ENCODE assay signal across 16 cellular contexts in genomic region chr1:40757084-40757483, GRCh38. TPM values are rescaled to one million over a fixed set of nuclear protein-coding genes. Genes with fewer than 3 reads are reported as not detected.
DNase-seq lines count a peak whose midpoint lies in the region; ATAC-seq, FAIRE-seq and TF ChIP-seq lines count a peak whose summit lies in the region.
"Had no signal": no experiment of that assay in that cellular context is flagged by ENCODE, and none has a peak within 500 bp of the region (broad histone marks: within the 10 kb centered on the region; RNA-seq: fewer than 3 reads in every experiment).

No MANE protein-coding gene starts in this region.

- ATAC-seq in HepG2: no peak
- ATAC-seq in stimulated activated naive B cell treated with anti-CD40 and anti-IgM and Interleukin-4, amounts not matched to agents 10 μg/mL and 1 μg/mL and 100 μg/mL, for 72 hours (replicated peaks): no peak

- H3K4me3 Mint-ChIP-seq in activated T-cell treated with anti-CD3 and anti-CD28 coated beads, Interleukin-2, amount 50 U/mL, for 24 hours: no peak overlapping the region
- H3K4me3 Mint-ChIP-seq in osteocyte (ENCODE audit: unreplicated experiment): no peak overlapping the region
- H3K4me3 Mint-ChIP-seq in stimulated activated naive B cell treated with anti-CD40 and anti-IgM and Interleukin-4, amounts not matched to agents 10 μg/mL and 1 μg/mL and 100 μg/mL, for 72 hours: no peak overlapping the region
- no peak overlapping the region for H3K4me3 Mint-ChIP-seq in activated CD4-positive, alpha-beta T cell treated with anti-CD3 and anti-CD28 coated beads, Interleukin-2, amount 10 ng/mL, durations not matched to agents 24 days and 14 days
- H3K4me3 Mint-ChIP-seq: CD8-positive, alpha-beta memory T cell had no signal

- WGBS in HepG2 (ENCODE audit: low lambda C conversion rate): 68% methylated on average over 8 of the region's 8 CpGs
- WGBS in tibial nerve, 2 donors: 67 to 71% methylated on average over 8 of the region's 8 CpGs

- no peak for DNase-seq in activated T-cell treated with anti-CD3 and anti-CD28 coated beads, Interleukin-2, amount 50 U/mL, for 24 hours
- DNase-seq in activated T-cell treated with anti-CD3 and anti-CD28 coated beads for 4 hours (no peak), HepG2 (ENCODE audit: low spot score) (no peak), osteocyte (ENCODE audit: extremely low spot score, unreplicated experiment) (no peak), pons (ENCODE audit: low spot score) (no peak), tibial nerve (ENCODE audit: low spot score in 2 of 2) (no peak)
- DNase-seq in stimulated activated naive B cell treated with anti-CD40 and anti-IgM and Interleukin-4, amounts not matched to agents 10 μg/mL and 1 μg/mL and 100 μg/mL, for 72 hours: no peak
- DNase-seq in activated CD4-positive, alpha-beta T cell treated with anti-CD3 and anti-CD28 coated beads, Interleukin-2, amount 10 ng/mL, durations not matched to agents 24 days and 14 days: no peak
- DNase-seq: AML-193; Caco-2; CD8-positive, alpha-beta memory T cell; GM23248; H7 had no signal

- H3K4me1 Mint-ChIP-seq in activated T-cell treated with anti-CD3 and anti-CD28 coated beads, Interleukin-2, amount 50 U/mL, for 24 hours (ENCODE audit: low read depth): peaks cover 24% of the 10 kb centered on the region
- peaks cover 24% of the 10 kb centered on the region for H3K4me1 Mint-ChIP-seq in osteocyte (ENCODE audit: unreplicated experiment)
- H3K4me1 Mint-ChIP-seq in stimulated activated naive B cell treated with anti-CD40 and anti-IgM and Interleukin-4, amounts not matched to agents 10 μg/mL and 1 μg/mL and 100 μg/mL, for 72 hours: peaks cover 8 to 25% of the 10 kb centered on the region in 2 donors
- peaks cover 22% of the 10 kb centered on the region for H3K4me1 Mint-ChIP-seq in activated CD4-positive, alpha-beta T cell treated with anti-CD3 and anti-CD28 coated beads, Interleukin-2, amount 10 ng/mL, durations not matched to agents 24 days and 14 days

- H3K27me3 Mint-ChIP-seq in activated T-cell treated with anti-CD3 and anti-CD28 coated beads, Interleukin-2, amount 50 U/mL, for 24 hours: no peaks in the 10 kb centered on the region
- H3K27me3 Mint-ChIP-seq in osteocyte (ENCODE audit: unreplicated experiment): no peaks in the 10 kb centered on the region
- no peaks in the 10 kb centered on the region for H3K27me3 Mint-ChIP-seq in stimulated activated naive B cell treated with anti-CD40 and anti-IgM and Interleukin-4, amounts not matched to agents 10 μg/mL and 1 μg/mL and 100 μg/mL, for 72 hours
- H3K27me3 Mint-ChIP-seq in activated CD4-positive, alpha-beta T cell treated with anti-CD3 and anti-CD28 coated beads, Interleukin-2, amount 10 ng/mL, durations not matched to agents 24 days and 14 days: no peaks in the 10 kb centered on the region
- H3K27me3 Mint-ChIP-seq: CD8-positive, alpha-beta memory T cell had no signal

- peak overlapping the region; percentile 20; the same call in 1 of the 2 replicates for H3K9ac ChIP-seq in HepG2 (ENCODE audit: insufficient read depth, low read depth, low read length)
- H3K9ac ChIP-seq: BLaER1, GM23248 had no signal

- intact Hi-C loops in HepG2 (cut with micrococcal nuclease; ENCODE audit: unreplicated experiment): loop anchor here (5.0 kb wide), 1 partner anchor 65 kb away; the partner anchor contains the start of gene NFYC
- intact Hi-C loops in activated CD4-positive, alpha-beta T cell treated with anti-CD3 and anti-CD28 coated beads, Interleukin-2, amount 10 ng/mL, durations not matched to agents 24 days and 14 days (cut with micrococcal nuclease): no loop called here

- H3K27ac ChIP-seq in HepG2 (ENCODE audit: extremely low read length, insufficient read depth, low read length): peak overlapping the region; percentile 89
- H3K27ac ChIP-seq in tibial nerve: no peak overlapping the region
- H3K27ac ChIP-seq: 22Rv1, BLaER1, GM23248 had no signal

- H3K9me3 Mint-ChIP-seq in activated T-cell treated with anti-CD3 and anti-CD28 coated beads, Interleukin-2, amount 50 U/mL, for 24 hours: no peaks in the 10 kb centered on the region
- H3K9me3 Mint-ChIP-seq in osteocyte (ENCODE audit: unreplicated experiment): no peaks in the 10 kb centered on the region
- H3K9me3 Mint-ChIP-seq in stimulated activated naive B cell treated with anti-CD40 and anti-IgM and Interleukin-4, amounts not matched to agents 10 μg/mL and 1 μg/mL and 100 μg/mL, for 72 hours: no peaks in the 10 kb centered on the region
- no peaks in the 10 kb centered on the region for H3K9me3 Mint-ChIP-seq in activated CD4-positive, alpha-beta T cell treated with anti-CD3 and anti-CD28 coated beads, Interleukin-2, amount 10 ng/mL, durations not matched to agents 24 days and 14 days
- H3K9me3 Mint-ChIP-seq: CD8-positive, alpha-beta memory T cell had no signal

- H3K36me3 ChIP-seq in HepG2 (replicated peaks in 1 of 2; ENCODE audit: control insufficient read depth in 1 of 2, insufficient read depth in 2 of 2, low read length in 2 of 2) (peaks cover 22 to 73% of the 10 kb centered on the region in 2 experiments), tibial nerve (peaks cover 0 to 87% (median 19%) of the 10 kb centered on the region in 3 donors)

- no peak for TF ChIP-seq CTCF in HepG2 (CRISPR knock-in tag; IDR thresholded peaks at IDR 0.05)
- TF ChIP-seq CTCF in osteocyte (IDR thresholded peaks at IDR 0.05): no peak
- TF ChIP-seq CTCF in tibial nerve (IDR thresholded peaks at IDR 0.05): no peak

- in situ Hi-C loops in HepG2 (cut with HindIII; ENCODE audit: extremely low pct_ligation_motif_present, low pct_unique_long_range_greater_than_20kb): no loop called here

- TF ChIP-seq RAD21 in HepG2 (CRISPR knock-in tag; IDR thresholded peaks at IDR 0.05): no peak

- H3K36me3 Mint-ChIP-seq in activated T-cell treated with anti-CD3 and anti-CD28 coated beads, Interleukin-2, amount 50 U/mL, for 24 hours (ENCODE audit: low read depth): peaks cover 93% of the 10 kb centered on the region
- H3K36me3 Mint-ChIP-seq in osteocyte (ENCODE audit: unreplicated experiment): peaks cover 60% of the 10 kb centered on the region
- H3K36me3 Mint-ChIP-seq in stimulated activated naive B cell treated with anti-CD40 and anti-IgM and Interleukin-4, amounts not matched to agents 10 μg/mL and 1 μg/mL and 100 μg/mL, for 72 hours: peaks cover 40 to 58% of the 10 kb centered on the region in 2 donors
- peaks cover 67% of the 10 kb centered on the region for H3K36me3 Mint-ChIP-seq in activated CD4-positive, alpha-beta T cell treated with anti-CD3 and anti-CD28 coated beads, Interleukin-2, amount 10 ng/mL, durations not matched to agents 24 days and 14 days (ENCODE audit: low read depth)

- no peak for TF ChIP-seq EP300 in HepG2 (IDR thresholded peaks at IDR 0.05; ENCODE audit: low read depth in 2 of 2, low read length in 2 of 2)
- no peak for TF ChIP-seq EP300 in HepG2 (CRISPR knock-in tag; IDR thresholded peaks at IDR 0.05; ENCODE audit: borderline replicate concordance)
- no peak for TF ChIP-seq EP300 in tibial nerve (IDR thresholded peaks at IDR 0.05)

- H3K4me2 ChIP-seq in HepG2 (ENCODE audit: low read depth, low read length): 0 out of 2 replicates have a peak overlapping the region, but pooled peaks have one; percentile 4
- H3K4me2 ChIP-seq: BLaER1 had no signal

- CTCF ChIA-PET in HepG2 (lab: Yijun Ruan, JAX; ENCODE audit: low intra/inter-chr PET ratio, low total read pairs): no interaction called here

- TF ChIP-seq POLR2A in HepG2 (IDR thresholded peaks at IDR 0.05; ENCODE audit: insufficient read depth in 1 of 2, low read depth in 2 of 2, low read length in 2 of 2) (no peak), tibial nerve (IDR thresholded peaks at IDR 0.05) (no peak)

- peaks cover 54% of the 10 kb centered on the region for H3K4me1 ChIP-seq in HepG2 (ENCODE audit: insufficient read depth, low read length)
- peaks cover 0 to 14% (median 0%) of the 10 kb centered on the region in 4 donors for H3K4me1 ChIP-seq in tibial nerve
- H3K4me1 ChIP-seq: Caco-2 had no signal

- no peak for FAIRE-seq in HepG2 (lab: Jason Lieb, UNC)
- FAIRE-seq: GM18507 had no signal

- no TSS peak for BruUV-seq in HepG2 (replicated peaks; lab: Mats Ljungman, UMichigan)

- H3K4me3 ChIP-seq in HepG2 (replicated peaks in 1 of 3; ENCODE audit: insufficient read depth in 1 of 3, low read depth in 2 of 3, low read length in 3 of 3): no peak overlapping the region
- H3K4me3 ChIP-seq in tibial nerve: no peak overlapping the region
- H3K4me3 ChIP-seq: BLaER1, GM23248 had no signal

- no peaks in the 10 kb centered on the region for H4K20me1 ChIP-seq in HepG2 (ENCODE audit: insufficient read depth, low read length)
- H4K20me1 ChIP-seq: BLaER1 had no signal

- POLR2A ChIA-PET in HepG2 (lab: Yijun Ruan, JAX): interaction anchor here (1.0 to 4.6 kb wide), 6 partner anchors 15 to 66 kb away, joined by 3 to 91 read pairs (median 10); partner anchors contain the start of gene NFYC

- H3K79me2 ChIP-seq in HepG2 (ENCODE audit: insufficient read depth, low read length): peaks cover 2% of the 10 kb centered on the region

- H3K27me3 ChIP-seq in HepG2 (ENCODE audit: control insufficient read depth in 1 of 2, insufficient read depth in 2 of 2, low read length in 2 of 2): no peaks in the 10 kb centered on the region
- no peaks in the 10 kb centered on the region for H3K27me3 ChIP-seq in tibial nerve
- H3K27me3 ChIP-seq: BLaER1 had no signal

- peak overlapping the region; percentile 14 for H3K27ac Mint-ChIP-seq in activated T-cell treated with anti-CD3 and anti-CD28 coated beads, Interleukin-2, amount 50 U/mL, for 24 hours
- peak overlapping the region; percentile 27 for H3K27ac Mint-ChIP-seq in osteocyte (ENCODE audit: unreplicated experiment)
- peak overlapping the region; percentile 31 for H3K27ac Mint-ChIP-seq in stimulated activated naive B cell treated with anti-CD40 and anti-IgM and Interleukin-4, amounts not matched to agents 10 μg/mL and 1 μg/mL and 100 μg/mL, for 72 hours
- H3K27ac Mint-ChIP-seq in activated CD4-positive, alpha-beta T cell treated with anti-CD3 and anti-CD28 coated beads, Interleukin-2, amount 10 ng/mL, durations not matched to agents 24 days and 14 days: no peak overlapping the region

- no peak overlapping the region for H2AFZ ChIP-seq in HepG2 (ENCODE audit: low read length)
- H2AFZ ChIP-seq: GM23248 had no signal

- H3K9me3 ChIP-seq in HepG2 (ENCODE audit: low read length) (no peaks in the 10 kb centered on the region), tibial nerve (no peaks in the 10 kb centered on the region)
- H3K9me3 ChIP-seq: BLaER1, Caco-2 had no signal

RNA-seq across cellular contexts. Expression of gene KCNQ4, which starts 26.5 kb away (rescaled TPM):
- total RNA-seq in HepG2 (2016; rRNA removed; fragmentation: Illumina TruSeq; extraction: Trizol) (0.02 TPM in 1 of 2 replicates, not detected in the other), osteocyte (0.51 and 0.63 TPM in 2 replicates), tibial nerve (1 to 10 TPM in 3 of 4 donors, under 1 TPM in 1; 0.22 to 2.1 (median 1.7) TPM)
- total RNA-seq in HepG2 (2016; cell fraction: cytosol; rRNA removed; fragmentation: Illumina TruSeq; extraction: Trizol; ENCODE audit: low read depth): not detected in 2 replicates
- total RNA-seq in HepG2 (2016; cell fraction: insoluble cytoplasmic fraction; rRNA removed; fragmentation: Illumina TruSeq; extraction: Trizol): not detected in 2 replicates
- not detected in 2 replicates for total RNA-seq in HepG2 (2016; cell fraction: membrane; rRNA removed; fragmentation: Illumina TruSeq; extraction: Trizol)
- not detected in 2 replicates for total RNA-seq in HepG2 (2016; cell fraction: nucleus; rRNA removed; fragmentation: Illumina TruSeq; extraction: Trizol)
- polyA plus RNA-seq in HepG2 (2011; rRNA removed): 0.03 and 0.09 TPM in 2 replicates
- 0.03 and 0.05 TPM in 2 replicates for polyA plus RNA-seq in HepG2 (2011; cell fraction: cytosol; rRNA removed)
- polyA plus RNA-seq in HepG2 (2011; cell fraction: nucleus; rRNA removed): 0.40 and 0.48 TPM in 2 replicates
- 0.04 and 0.12 TPM in 2 replicates for polyA plus RNA-seq in HepG2 (2012)
- polyA plus RNA-seq in HepG2 (2016; cell fraction: cytosol; fragmentation: Illumina TruSeq; extraction: Trizol; ENCODE audit: low read depth): not detected in 2 replicates
- not detected in 2 replicates for polyA plus RNA-seq in HepG2 (2016; cell fraction: insoluble cytoplasmic fraction; fragmentation: Illumina TruSeq; extraction: Trizol; ENCODE audit: low read depth)
- 0.06 TPM in 1 of 2 replicates, not detected in the other for polyA plus RNA-seq in HepG2 (2016; cell fraction: membrane; fragmentation: Illumina TruSeq; extraction: Trizol; ENCODE audit: low read depth)
- polyA plus RNA-seq in HepG2 (2016; cell fraction: nucleus; fragmentation: Illumina TruSeq; extraction: Trizol; ENCODE audit: insufficient read depth, low read depth): 0.19 and 0.45 TPM in 2 replicates
- polyA minus RNA-seq in HepG2 (2011; rRNA and poly(A)+ RNA removed; ENCODE audit: low replicate concordance): 0.08 and 0.12 TPM in 2 replicates
- polyA minus RNA-seq in HepG2 (2011; cell fraction: cytosol; rRNA and poly(A)+ RNA removed): not detected in 2 replicates
- not detected in 2 replicates for polyA minus RNA-seq in HepG2 (2011; cell fraction: nucleus; rRNA and poly(A)+ RNA removed)
- total RNA-seq in activated CD4-positive, alpha-beta T cell treated with anti-CD3 and anti-CD28 coated beads, Interleukin-2, amount 10 ng/mL, durations not matched to agents 24 days and 14 days: 1.4 and 1.5 TPM in 2 replicates
- total RNA-seq: GM23248 had no signal
- polyA plus RNA-seq: CD8-positive, alpha-beta memory T cell; GM23248 had no signal
